ENCODE assay signal across 18 cellular contexts in the genomic region with DNA sequence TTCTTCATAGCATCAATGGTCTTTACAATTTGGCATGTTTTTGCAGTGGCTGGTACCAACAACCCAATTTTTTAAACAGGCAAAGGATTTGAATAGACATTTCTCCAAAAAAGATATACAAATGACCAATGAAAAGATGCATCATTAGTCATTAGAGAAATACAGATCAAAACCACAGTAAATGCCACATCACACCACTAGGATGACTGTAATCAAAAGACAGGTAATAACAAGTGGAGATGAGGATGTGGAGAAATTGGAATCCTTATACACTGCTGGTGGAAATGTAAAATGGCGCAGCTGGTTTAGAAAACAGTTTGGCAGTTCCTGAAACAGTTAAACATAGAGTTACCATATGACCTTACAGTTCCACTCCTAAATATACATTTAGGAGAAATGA. TPM values are rescaled to one million over a fixed set of nuclear protein-coding genes. Genes with fewer than 3 reads are reported as not detected.
DNase-seq lines count a peak whose midpoint lies in the region; ATAC-seq, FAIRE-seq and TF ChIP-seq lines count a peak whose summit lies in the region.
"Had no signal": no experiment of that assay in that cellular context is flagged by ENCODE, and none has a peak within 500 bp of the region (broad histone marks: within the 10 kb centered on the region; RNA-seq: fewer than 3 reads in every experiment).

No MANE protein-coding gene starts in this region.

- no peaks in the 10 kb centered on the region for H3K27me3 Mint-ChIP-seq in endodermal cell (ENCODE audit: insufficient read depth)
- H3K27me3 Mint-ChIP-seq: CD4-positive, alpha-beta T cell had no signal

- H4K20me1 ChIP-seq in keratinocyte (ENCODE audit: control insufficient read depth, extremely low read depth, insufficient read depth, low read length) = no peaks in the 10 kb centered on the region

- H3K9me3 Mint-ChIP-seq in endodermal cell = peaks cover 15% of the 10 kb centered on the region
- H3K9me3 Mint-ChIP-seq: CD4-positive, alpha-beta T cell had no signal

- no peak overlapping the region for H3K4me3 Mint-ChIP-seq in endodermal cell
- H3K4me3 Mint-ChIP-seq: CD4-positive, alpha-beta T cell had no signal

- H2AFZ ChIP-seq in keratinocyte (ENCODE audit: control insufficient read depth, low read length) = peak overlapping the region; percentile 58

- DNase-seq in GM12864 (ENCODE audit: low read depth) (no peak), HT-29 (ENCODE audit: low spot score) (peak; percentile 1), endodermal cell (no peak), keratinocyte (ENCODE audit: low read depth, low spot score) (no peak), esophagus squamous epithelium (lab: John Stamatoyannopoulos, UW) (no peak)
- DNase-seq: CD4-positive, alpha-beta T cell; EL; GOT3; KG1; NCI-H1930; NCI-H748 treated with DMSO at 0.1 percent for 48 hours; NK-92 treated with Interleukin-12 subunit alpha and Interleukin-12 subunit beta, amount 100 ng/mL, for 24 hours; SHP77 had no signal

- H3K4me2 ChIP-seq in keratinocyte (ENCODE audit: control insufficient read depth, extremely low read depth, insufficient read depth, low read depth, low read length) = no peak overlapping the region
- H3K4me2 ChIP-seq: A549 had no signal

- TF ChIP-seq POLR2A in esophagus squamous epithelium (IDR thresholded peaks at IDR 0.05) = no peak

- no peaks in the 10 kb centered on the region for H3K4me1 ChIP-seq in endodermal cell (ENCODE audit: control insufficient read depth, insufficient read depth, low read length)
- peaks cover 9% of the 10 kb centered on the region for H3K4me1 ChIP-seq in keratinocyte (ENCODE audit: control insufficient read depth, extremely low read depth, insufficient read depth, low read length)
- H3K4me1 ChIP-seq in esophagus squamous epithelium = peaks cover 0 to 8% (median 3%) of the 10 kb centered on the region in 3 donors
- H3K4me1 ChIP-seq: A549 had no signal

- TF ChIP-seq CTCF in GM12864 (IDR thresholded peaks at IDR 0.05; ENCODE audit: low read depth, low read length, missing control alignments) (peak; percentile 8), endodermal cell (conservative IDR thresholded peaks at IDR 0.05) (peak; percentile 48), keratinocyte (optimal IDR thresholded peaks at IDR 0.05 in 1 of 3, IDR thresholded peaks at IDR 0.05 in 1 of 3, conservative IDR thresholded peaks at IDR 0.05 in 1 of 3; ENCODE audit: extremely low read depth in 1 of 3, insufficient read depth in 2 of 3, low read length in 3 of 3) (peak in 2 of 3 experiments; percentile 33 to 50), esophagus squamous epithelium (IDR thresholded peaks at IDR 0.05) (peak in 1 of 6 experiments; percentile 35)

- no peaks in the 10 kb centered on the region for H3K36me3 ChIP-seq in endodermal cell (ENCODE audit: control insufficient read depth, insufficient read depth, low read length)
- no peaks in the 10 kb centered on the region for H3K36me3 ChIP-seq in keratinocyte (ENCODE audit: control insufficient read depth in 2 of 2, extremely low read depth in 1 of 2, insufficient read depth in 2 of 2, low read length in 2 of 2)
- no peaks in the 10 kb centered on the region for H3K36me3 ChIP-seq in esophagus squamous epithelium

- H3K4me3 ChIP-seq in GM12864 (ENCODE audit: low read depth, low read length) (no peak overlapping the region), endodermal cell (ENCODE audit: low read length) (no peak overlapping the region), keratinocyte (ENCODE audit: control insufficient read depth in 2 of 3, extremely low read depth in 1 of 3, insufficient read depth in 2 of 3, low read depth in 1 of 3, low read length in 3 of 3) (no peak overlapping the region), esophagus squamous epithelium (no peak overlapping the region)
- H3K4me3 ChIP-seq: A549, SK-N-MC had no signal

- ATAC-seq in GM21360 (IDR thresholded peaks at IDR 0.05; ENCODE audit: unreplicated experiment) (no peak), GM21367 (IDR thresholded peaks at IDR 0.05; ENCODE audit: unreplicated experiment) (no peak), GM18520 (IDR thresholded peaks at IDR 0.05; ENCODE audit: unreplicated experiment) (no peak)
- ATAC-seq: A549 had no signal

- peaks cover 20% of the 10 kb centered on the region for H3K4me1 Mint-ChIP-seq in endodermal cell

- no peaks in the 10 kb centered on the region for H3K9me1 ChIP-seq in keratinocyte (ENCODE audit: control insufficient read depth, extremely low read depth, insufficient read depth, low read length)

- no peaks in the 10 kb centered on the region for H3K27me3 ChIP-seq in endodermal cell (ENCODE audit: control insufficient read depth, insufficient read depth, low read length, poor library complexity, severe bottlenecking)
- H3K27me3 ChIP-seq in keratinocyte (ENCODE audit: control insufficient read depth, extremely low read depth, insufficient read depth, low read length) = no peaks in the 10 kb centered on the region
- no peaks in the 10 kb centered on the region for H3K27me3 ChIP-seq in esophagus squamous epithelium

- WGBS in endodermal cell (ENCODE audit: insufficient coverage in 1 of 2, insufficient read length in 1 of 2), 2 experiments = no CpG with 5 or more reads among the region's 1 CpG
- WGBS in esophagus squamous epithelium, 2 donors = 92 to 96% methylated on average over 1 of the region's 1 CpG

- H3K79me2 ChIP-seq in keratinocyte (ENCODE audit: control insufficient read depth, insufficient read depth, low read length) = no peaks in the 10 kb centered on the region

- no peak overlapping the region for H3K27ac ChIP-seq in endodermal cell (ENCODE audit: low read depth, low read length)
- no peak overlapping the region for H3K27ac ChIP-seq in keratinocyte (ENCODE audit: control insufficient read depth, insufficient read depth, low read length)
- H3K27ac ChIP-seq in esophagus squamous epithelium = no peak overlapping the region
- H3K27ac ChIP-seq: A549, SK-N-MC had no signal

- H3K27ac Mint-ChIP-seq in endodermal cell = no peak overlapping the region
- H3K27ac Mint-ChIP-seq: CD4-positive, alpha-beta T cell had no signal

- dilution Hi-C loops in keratinocyte (cut with MboI; ENCODE audit: extremely low pct_ligation_motif_present, low sequenced_read_pairs) = no loop called here

- H3K9ac ChIP-seq in endodermal cell (ENCODE audit: extremely low read depth, low read length, poor library complexity, severe bottlenecking) (no peak overlapping the region), keratinocyte (ENCODE audit: control insufficient read depth, extremely low read depth, insufficient read depth, low read length) (no peak overlapping the region)

- FAIRE-seq in keratinocyte (lab: Jason Lieb, UNC) = peak; percentile 77
- FAIRE-seq: A549 had no signal

- H3K36me3 Mint-ChIP-seq in endodermal cell (ENCODE audit: low read depth) = peaks cover 14% of the 10 kb centered on the region

- intact Hi-C loops in esophagus squamous epithelium (cut with DNase I) = no loop called here

- H3K9me3 ChIP-seq in endodermal cell (ENCODE audit: control insufficient read depth, low read length) = no peaks in the 10 kb centered on the region
- no peaks in the 10 kb centered on the region for H3K9me3 ChIP-seq in keratinocyte (ENCODE audit: control insufficient read depth, low read depth, low read length)
- no peaks in the 10 kb centered on the region for H3K9me3 ChIP-seq in esophagus squamous epithelium
- H3K9me3 ChIP-seq: A549 had no signal

RNA-seq across cellular contexts. Expression of gene TGFB3, which starts 55.4 kb away (rescaled TPM):
- 0.65 and 2.9 TPM in 2 replicates for total RNA-seq in HT-29 (2014; rRNA removed; shearing (Covaris generic))
- total RNA-seq in endodermal cell = 1 to 10 TPM; 6.1 to 6.8 TPM
- polyA plus RNA-seq in endodermal cell (2013, experiment 1 of 2) = 2.5 TPM
- polyA plus RNA-seq in endodermal cell (2013, experiment 2 of 2) = 3.6 TPM
- 0.84 to 1.1 TPM (median 1.1 TPM) in 3 replicates for polyA plus RNA-seq in keratinocyte
- polyA plus RNA-seq in keratinocyte (2011; ENCODE audit: low read depth) = not detected
- polyA plus RNA-seq in keratinocyte (2011; cell fraction: cytosol; rRNA removed) = 0.62 and 0.79 TPM in 2 replicates
- 2.4 and 2.6 TPM in 2 replicates for polyA plus RNA-seq in keratinocyte (2011; cell fraction: nucleus; rRNA removed)
- polyA plus RNA-seq in keratinocyte (2012; ENCODE audit: low replicate concordance) = 0.24 and 0.73 TPM in 2 replicates
- 0.49 to 5.5 TPM (median 2.5 TPM) in 3 replicates for polyA minus RNA-seq in keratinocyte
- not detected for polyA minus RNA-seq in keratinocyte (2011; cell fraction: cytosol; rRNA and poly(A)+ RNA removed)
- polyA minus RNA-seq in keratinocyte (2011; cell fraction: nucleus; rRNA and poly(A)+ RNA removed) = 0.32 and 0.39 TPM in 2 replicates
- 10 to 100 TPM in 1 of 4 donors, 1 to 10 TPM in 3; 1.5 to 10.5 (median 5.0) TPM for total RNA-seq in esophagus squamous epithelium

RNA-seq across cellular contexts. Expression of gene IFT43, which starts 59.1 kb away (rescaled TPM):
- 24.7 and 25.0 TPM in 2 replicates for total RNA-seq in HT-29 (2014; rRNA removed; shearing (Covaris generic))
- 10 to 100 TPM; 46.3 to 49.6 TPM for total RNA-seq in endodermal cell
- 44.4 TPM for polyA plus RNA-seq in endodermal cell (2013, experiment 1 of 2)
- polyA plus RNA-seq in endodermal cell (2013, experiment 2 of 2) = 41.4 TPM
- 36.1 to 48.4 TPM (median 41.6 TPM) in 3 replicates for polyA plus RNA-seq in keratinocyte
- 12.3 TPM for polyA plus RNA-seq in keratinocyte (2011; ENCODE audit: low read depth)
- 32.3 and 35.8 TPM in 2 replicates for polyA plus RNA-seq in keratinocyte (2011; cell fraction: cytosol; rRNA removed)
- polyA plus RNA-seq in keratinocyte (2011; cell fraction: nucleus; rRNA removed) = 45.3 and 47.6 TPM in 2 replicates
- 28.7 and 33.1 TPM in 2 replicates for polyA plus RNA-seq in keratinocyte (2012; ENCODE audit: low replicate concordance)
- polyA minus RNA-seq in keratinocyte = 16.7 to 17.9 TPM (median 17.2 TPM) in 3 replicates
- 13.2 TPM for polyA minus RNA-seq in keratinocyte (2011; cell fraction: cytosol; rRNA and poly(A)+ RNA removed)
- polyA minus RNA-seq in keratinocyte (2011; cell fraction: nucleus; rRNA and poly(A)+ RNA removed) = 14.9 and 27.0 TPM in 2 replicates
- total RNA-seq in esophagus squamous epithelium = 10 to 100 TPM; 15.4 to 28.8 (median 17.5) TPM
